Comparison of ENCODE assay signal across 8 cellular contexts in genomic region chr2:96527052-96527964, GRCh38. TPM values are rescaled to one million over a fixed set of nuclear protein-coding genes. Genes with fewer than 3 reads are reported as not detected.
DNase-seq lines count a peak whose midpoint lies in the region; ATAC-seq and TF ChIP-seq lines count a peak whose summit lies in the region.

No MANE protein-coding gene starts in this region.

- TF ChIP-seq CTCF in activated CD8-positive, alpha-beta T cell treated with anti-CD3 and anti-CD28 coated beads for 36 hours (IDR thresholded peaks at IDR 0.05): peak; percentile 43
- TF ChIP-seq CTCF in esophagus squamous epithelium (IDR thresholded peaks at IDR 0.05) (peak in 2 of 6 experiments; percentile 31 to 40), parathyroid adenoma (IDR thresholded peaks at IDR 0.05) (no peak)

- no peaks in the 10 kb centered on the region for H3K9me3 Mint-ChIP-seq in activated CD8-positive, alpha-beta T cell treated with anti-CD3 and anti-CD28 coated beads for 36 hours

- H3K27ac ChIP-seq in esophagus squamous epithelium (peak overlapping the region; percentile 69 to 96 (median 92)), parathyroid adenoma (peak overlapping the region; percentile 95)

- no peaks in the 10 kb centered on the region for H3K79me2 ChIP-seq in parathyroid adenoma

- no peak for TF ChIP-seq POLR2A in esophagus squamous epithelium (IDR thresholded peaks at IDR 0.05)

- CTCF ChIA-PET in activated CD8-positive, alpha-beta T cell treated with anti-CD3 and anti-CD28 coated beads for 36 hours (lab: Charles Lee): interaction anchor here (1.1 to 13.5 kb wide), 6 partner anchors 10 to 119 kb away, joined by 7 to 91 read pairs (median 15); partner anchors contain the start of gene ARID5A

- H3K27me3 Mint-ChIP-seq in activated CD8-positive, alpha-beta T cell treated with anti-CD3 and anti-CD28 coated beads for 36 hours: no peaks in the 10 kb centered on the region

- peaks cover 0 to 96% (median 0%) of the 10 kb centered on the region in 4 donors for H3K27me3 ChIP-seq in esophagus squamous epithelium
- no peaks in the 10 kb centered on the region for H3K27me3 ChIP-seq in parathyroid adenoma (ENCODE audit: control insufficient read depth, insufficient read depth, low read length)

- no peaks in the 10 kb centered on the region for H3K9me3 ChIP-seq in esophagus squamous epithelium
- H3K9me3 ChIP-seq in parathyroid adenoma (ENCODE audit: control insufficient read depth, low read length): no peaks in the 10 kb centered on the region

- peak overlapping the region; percentile 70 for H3K4me3 Mint-ChIP-seq in activated CD8-positive, alpha-beta T cell treated with anti-CD3 and anti-CD28 coated beads for 36 hours

- peak overlapping the region; percentile 90 for H3K27ac Mint-ChIP-seq in activated CD8-positive, alpha-beta T cell treated with anti-CD3 and anti-CD28 coated beads for 36 hours

- H3K36me3 ChIP-seq in esophagus squamous epithelium (no peaks in the 10 kb centered on the region), parathyroid adenoma (ENCODE audit: control insufficient read depth, insufficient read depth, low read length) (no peaks in the 10 kb centered on the region)

- intact Hi-C loops in activated CD8-positive, alpha-beta T cell treated with anti-CD3 and anti-CD28 coated beads for 36 hours (cut with micrococcal nuclease): no loop called here
- intact Hi-C loops in esophagus squamous epithelium (cut with DNase I): no loop called here

- POLR2A ChIA-PET in activated CD8-positive, alpha-beta T cell treated with anti-CD3 and anti-CD28 coated beads for 36 hours (lab: Charles Lee): interaction anchor here (0.7 to 23.0 kb wide), 11 partner anchors 8 to 318 kb away, joined by 3 to 438 read pairs (median 4); partner anchors contain the start of genes ARID5A and STARD7

- peak; percentile 29 for ATAC-seq in HG02870 (IDR thresholded peaks at IDR 0.05; ENCODE audit: unreplicated experiment)
- peak; percentile 25 for ATAC-seq in activated CD8-positive, alpha-beta T cell treated with anti-CD3 and anti-CD28 coated beads for 36 hours
- no peak for ATAC-seq in HG02938 (IDR thresholded peaks at IDR 0.05; ENCODE audit: unreplicated experiment)
- no peak for ATAC-seq in HG03469 (IDR thresholded peaks at IDR 0.05; ENCODE audit: unreplicated experiment)

- no peak overlapping the region for H3K9ac ChIP-seq in parathyroid adenoma

- H3K4me2 ChIP-seq in parathyroid adenoma (ENCODE audit: low read length): peak overlapping the region; percentile 27

- no peaks in the 10 kb centered on the region for H3K36me3 Mint-ChIP-seq in activated CD8-positive, alpha-beta T cell treated with anti-CD3 and anti-CD28 coated beads for 36 hours (ENCODE audit: low read depth)

- H2AFZ ChIP-seq in parathyroid adenoma: peak overlapping the region; percentile 81

- H3K4me1 ChIP-seq in esophagus squamous epithelium: peaks cover 20 to 77% (median 51%) of the 10 kb centered on the region in 3 donors
- H3K4me1 ChIP-seq in parathyroid adenoma: peaks cover 22% of the 10 kb centered on the region

- H3K4me1 Mint-ChIP-seq in activated CD8-positive, alpha-beta T cell treated with anti-CD3 and anti-CD28 coated beads for 36 hours (ENCODE audit: low read depth): peaks cover 74% of the 10 kb centered on the region

- WGBS in esophagus squamous epithelium, 2 donors: 18 to 19% methylated on average over 8 to 22 of the region's 60 CpGs

- H3K4me3 ChIP-seq in esophagus squamous epithelium (peak overlapping the region; percentile 36 to 77 (median 60)), parathyroid adenoma (ENCODE audit: low read depth, low read length) (no peak overlapping the region)

- DNase-seq in Daoy (ENCODE audit: low read depth) (peak; percentile 39), esophagus squamous epithelium (lab: John Stamatoyannopoulos, UW) (no peak), putamen (ENCODE audit: low spot score) (no peak)
- peak; percentile 87 for DNase-seq in activated CD8-positive, alpha-beta T cell treated with anti-CD3 and anti-CD28 coated beads for 36 hours

RNA-seq across cellular contexts. Expression of gene ARID5A, which starts 9.2 kb away (rescaled TPM):
- 2.9 and 5.4 TPM in 2 replicates for total RNA-seq in Daoy (2014; rRNA removed; shearing (Covaris generic))
- total RNA-seq in activated CD8-positive, alpha-beta T cell treated with anti-CD3 and anti-CD28 coated beads for 36 hours: 10 to 100 TPM; 61.5 to 64.3 TPM
- 10 to 100 TPM in 1 of 4 donors, 1 to 10 TPM in 3; 2.8 to 25.9 (median 5.7) TPM for total RNA-seq in esophagus squamous epithelium

RNA-seq across cellular contexts. Expression of gene NEURL3, which starts 22.2 kb away (rescaled TPM):
- 0.23 and 1.2 TPM in 2 replicates for total RNA-seq in Daoy (2014; rRNA removed; shearing (Covaris generic))
- under 1 TPM in 1 of 2 experiments, not detected in 1; 0.25 TPM for total RNA-seq in activated CD8-positive, alpha-beta T cell treated with anti-CD3 and anti-CD28 coated beads for 36 hours
- total RNA-seq in esophagus squamous epithelium: not detected

Comparison
In these comparisons a context has a peak if more than half of its experiments do, and no peak if none do; other contexts are left out.
1. DNase-seq: peak in Daoy (single experiment) and activated CD8-positive, alpha-beta T cell treated with anti-CD3 and anti-CD28 coated beads for 36 hours (single experiment); none in esophagus squamous epithelium (single experiment) and putamen (single experiment).
2. ATAC-seq: peak in HG02870 (single experiment) and activated CD8-positive, alpha-beta T cell treated with anti-CD3 and anti-CD28 coated beads for 36 hours (single experiment); none in HG02938 (single experiment) and HG03469 (single experiment).